In the genomic region with DNA sequence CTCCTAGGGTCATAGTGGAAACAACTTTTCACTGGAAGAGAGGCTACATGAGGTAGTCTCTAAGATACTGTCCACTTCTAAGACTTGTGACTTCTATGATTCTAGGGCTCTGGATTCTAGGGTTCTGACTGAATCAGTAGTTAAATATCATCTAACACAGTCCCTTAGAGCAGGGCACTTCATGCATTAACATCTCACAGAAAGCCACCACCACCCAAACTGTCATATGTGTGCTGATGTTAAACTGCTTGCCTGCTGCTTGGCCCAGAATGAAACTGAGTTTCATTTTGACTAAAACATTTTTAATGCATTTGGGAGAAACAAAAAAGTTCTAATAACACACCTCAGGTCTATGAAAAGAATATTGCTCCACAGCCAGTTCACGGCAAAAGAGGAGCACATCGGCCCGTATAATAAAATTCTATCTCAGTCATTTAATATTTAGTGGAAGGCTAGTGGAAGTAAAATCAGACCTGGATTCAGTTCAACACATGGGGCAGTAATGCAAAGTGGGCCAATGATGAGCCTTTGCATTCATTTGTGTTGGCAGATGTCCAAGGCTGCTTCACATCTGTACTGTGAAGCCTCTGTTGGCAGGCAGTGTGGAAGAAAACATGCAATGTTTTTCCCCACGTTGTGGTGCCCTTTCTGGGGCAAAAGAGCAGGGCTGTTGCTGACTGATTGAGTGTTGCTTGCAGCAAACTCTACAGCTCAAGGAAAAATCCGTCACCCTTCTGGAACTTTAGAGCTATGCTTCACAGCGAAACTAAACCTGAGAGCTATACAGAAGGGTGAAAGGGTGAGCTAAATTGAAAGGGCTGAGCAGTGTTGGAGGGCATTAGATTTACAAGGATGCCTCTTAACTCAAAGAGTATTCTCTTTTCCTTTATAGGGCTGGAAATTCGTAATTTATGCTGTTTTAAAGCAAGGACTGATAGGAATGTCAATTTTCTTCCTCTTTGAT, we compare ENCODE assay signal across 9 cellular contexts. TPM values are rescaled to one million over a fixed set of nuclear protein-coding genes. Genes with fewer than 3 reads are reported as not detected.
DNase-seq lines count a peak whose midpoint lies in the region; ATAC-seq, FAIRE-seq and TF ChIP-seq lines count a peak whose summit lies in the region.
"Had no signal": no experiment of that assay in that cellular context is flagged by ENCODE, and none has a peak within 500 bp of the region (broad histone marks: within the 10 kb centered on the region; RNA-seq: fewer than 3 reads in every experiment).

No MANE protein-coding gene starts in this region.

- SMC1A ChIA-PET in GM12878 (lab: Charles Lee; ENCODE audit: uncharacterized antibody, unreplicated experiment): interaction anchor here (0.7 to 1.3 kb wide), 4 partner anchors 10 to 56 kb away, joined by 3 to 4 read pairs (median 4); no protein-coding TSS in a partner anchor

- CTCF ChIA-PET in GM12878 (lab: Yijun Ruan, JAX): interaction anchor here (1.3 kb wide), 1 partner anchor 24 kb away, joined by 3 read pairs; no protein-coding TSS in a partner anchor

- H3K4me3 ChIP-seq in GM12878 (no peak overlapping the region), kidney (ENCODE audit: low read length in 2 of 2) (no peak overlapping the region)
- H3K4me3 ChIP-seq: SJSA1 had no signal

- no peaks in the 10 kb centered on the region for H3K36me3 ChIP-seq in GM12878 (ENCODE audit: control insufficient read depth in 2 of 2, insufficient read depth in 2 of 2, low read length in 1 of 2)
- H3K36me3 ChIP-seq in kidney (ENCODE audit: control insufficient read depth in 1 of 2, insufficient read depth in 2 of 2, low read length in 2 of 2): no peaks in the 10 kb centered on the region
- H3K36me3 ChIP-seq: SJSA1 had no signal

- FAIRE-seq in GM12878 (lab: Jason Lieb, UNC): peak; percentile 64
- no peak for FAIRE-seq in kidney (lab: Jason Lieb, UNC)

- BruUV-seq in GM12878 (replicated peaks; lab: Mats Ljungman, UMichigan): no TSS peak

- in situ Hi-C loops in GM12878 (cut with MboI): no loop called here

- peak overlapping the region; percentile 67 for H2AFZ ChIP-seq in GM12878 (ENCODE audit: control insufficient read depth, low read depth, low read length)

- peak overlapping the region; percentile 72 for H3K4me2 ChIP-seq in GM12878 (ENCODE audit: control insufficient read depth, insufficient read depth)

- TF ChIP-seq CTCF in GM12878 (IDR thresholded peaks at IDR 0.05 in 2 of 3, conservative IDR thresholded peaks at IDR 0.05 in 1 of 3; ENCODE audit: control insufficient read depth in 2 of 3, extremely low read depth in 1 of 3, insufficient read depth in 1 of 3, low read depth in 3 of 3, low read length in 3 of 3) (no peak), kidney (IDR thresholded peaks at IDR 0.05; ENCODE audit: borderline replicate concordance, extremely low read depth, insufficient read depth) (no peak)

- no peak for TF ChIP-seq POLR2A in GM12878 (IDR thresholded peaks at IDR 0.05; ENCODE audit: low read depth, low read length)

- H3K27ac ChIP-seq in GM12878 (ENCODE audit: control insufficient read depth, insufficient read depth) (no peak overlapping the region), kidney (ENCODE audit: low read depth in 2 of 2, low read length in 2 of 2) (no peak overlapping the region)
- H3K27ac ChIP-seq: SJSA1 had no signal

- no peaks in the 10 kb centered on the region for H4K20me1 ChIP-seq in GM12878 (ENCODE audit: control insufficient read depth, insufficient read depth)

- no peak for TF ChIP-seq EP300 in GM12878 (IDR thresholded peaks at IDR 0.05; ENCODE audit: borderline replicate concordance in 1 of 2, control insufficient read depth in 1 of 2, low read depth in 2 of 2, low read length in 2 of 2)

- no peak for TF ChIP-seq RAD21 in GM12878 (IDR thresholded peaks at IDR 0.05; ENCODE audit: insufficient read depth, low read depth, low read length)

- H3K27me3 ChIP-seq in GM12878 (replicated peaks in 1 of 2; ENCODE audit: control insufficient read depth in 2 of 2, insufficient read depth in 2 of 2, low read length in 1 of 2): no peaks in the 10 kb centered on the region
- H3K27me3 ChIP-seq: SJSA1 had no signal

- RAD21 ChIA-PET in GM12878 (lab: Charles Lee; ENCODE audit: unreplicated experiment): interaction anchor here (1.5 kb wide), 1 partner anchor 30 kb away, joined by 5 read pairs; no protein-coding TSS in a partner anchor

- WGBS in GM12878 (ENCODE audit: insufficient coverage, insufficient replicate concordance, low lambda C conversion rate, missing lambda C conversion rate): 32% methylated on average over 7 of the region's 7 CpGs

- H3K9me3 ChIP-seq in GM12878 (replicated peaks; ENCODE audit: control insufficient read depth, insufficient read depth, low read length) (no peaks in the 10 kb centered on the region), kidney (ENCODE audit: control insufficient read depth in 1 of 2, low read length in 2 of 2) (no peaks in the 10 kb centered on the region)

- ATAC-seq in GM12878 (peak; percentile 91), GM21619 (IDR thresholded peaks at IDR 0.05; ENCODE audit: unreplicated experiment) (no peak), left colon (no peak)

- no peak overlapping the region for H3K9ac ChIP-seq in GM12878 (ENCODE audit: control insufficient read depth, insufficient read depth, low read length)
- no peak overlapping the region for H3K9ac ChIP-seq in kidney (ENCODE audit: low read length in 2 of 2)

- POLR2A ChIA-PET in GM12878 (lab: Charles Lee): interaction anchor here (0.6 kb wide), 1 partner anchor 257 kb away, joined by 5 read pairs; no protein-coding TSS in a partner anchor

- H3K4me1 ChIP-seq in GM12878 (ENCODE audit: control insufficient read depth, insufficient read depth, low read length): peaks cover 11% of the 10 kb centered on the region
- H3K4me1 ChIP-seq in kidney (ENCODE audit: control insufficient read depth in 1 of 2, insufficient read depth in 1 of 2, low read depth in 1 of 2, low read length in 2 of 2): no peaks in the 10 kb centered on the region
- H3K4me1 ChIP-seq: SJSA1 had no signal

- peak; percentile 34 for DNase-seq in NCI-H1436 (lab: John Stamatoyannopoulos, UW)
- no peak for DNase-seq in NCI-H1436 treated with DMSO at 0.1 percent for 48 hours (lab: John Stamatoyannopoulos, UW)
- DNase-seq in NCI-H1105 (lab: John Stamatoyannopoulos, UW): peak; percentile 85
- DNase-seq in GM12878 (ENCODE audit: low read depth, low spot score): peak; percentile 40
- DNase-seq in posterior cingulate gyrus: peak in 8 of 10 donors; percentile 16 to 91 (median 64)
- no peak for DNase-seq in kidney
- DNase-seq in left colon: no peak

- no peaks in the 10 kb centered on the region for H3K79me2 ChIP-seq in GM12878 (ENCODE audit: control insufficient read depth, insufficient read depth, low read length)

- intact Hi-C loops in GM12878 (cut with micrococcal nuclease; ENCODE audit: unreplicated experiment) (no loop called here), posterior cingulate gyrus (cut with DNase I) (no loop called here), kidney (cut with DNase I) (no loop called here), left colon (cut with DNase I, micrococcal nuclease) (no loop called here)

TF ChIP-seq in GM12878, 131 proteins besides CTCF, POLR2A, EP300 and RAD21:
- 0 out of 2 replicates have a peak, but pooled peaks have one; percentile 21 for TF ChIP-seq EED (IDR thresholded peaks at IDR 0.05; ENCODE audit: low read depth)
- 0 out of 2 replicates have a peak, but pooled peaks have one; percentile 6 for TF ChIP-seq JUND (IDR thresholded peaks at IDR 0.05; ENCODE audit: low read depth, low read length)
- no peak for TF ChIP-seq SPI1 (IDR thresholded peaks at IDR 0.05; ENCODE audit: borderline replicate concordance, insufficient read depth, low read depth, low read length)
- no peak for TF ChIP-seq PAX8 (IDR thresholded peaks at IDR 0.05)
- peak; percentile 74 for TF ChIP-seq JUNB (IDR thresholded peaks at IDR 0.05)
- 0 out of 4 replicates have a peak, but pooled peaks have one; percentile 23 to 36 for TF ChIP-seq IKZF2 (IDR thresholded peaks at IDR 0.05)
TF ChIP-seq in GM12878: peak in this region for 4.

RNA-seq across cellular contexts. Expression of a gene that starts 33.5 kb away (rescaled TPM):
- 1,234 and 1,253 TPM in 2 replicates for total RNA-seq in GM12878 (2013; cell fraction: nucleolus; rRNA removed)
- 23.8 and 26.8 TPM in 2 replicates for total RNA-seq in GM12878 (2014; rRNA removed)
- 25.6 and 29.7 TPM in 2 replicates for total RNA-seq in GM12878 (2014; rRNA removed; fragmentation: Illumina TruSeq; extraction: Trizol)
- total RNA-seq in GM12878 (2021): 51.6 and 55.6 TPM in 2 replicates
- 13.7 TPM for polyA plus RNA-seq in GM12878 (2011; ENCODE audit: low read depth)
- polyA plus RNA-seq in GM12878 (2011; rRNA removed): 32.5 and 37.5 TPM in 2 replicates
- 19.9 and 27.3 TPM in 2 replicates for polyA plus RNA-seq in GM12878 (2011; cell fraction: cytosol; rRNA removed)
- polyA plus RNA-seq in GM12878 (2011; cell fraction: nucleus; rRNA removed): 211 and 223 TPM in 2 replicates
- polyA plus RNA-seq in GM12878 (2012): 22.5 and 23.0 TPM in 2 replicates
- 23.4 and 28.1 TPM in 2 replicates for polyA plus RNA-seq in GM12878 (2014; fragmentation: Illumina TruSeq; extraction: Trizol)
- 1 to 10 TPM; 6.4 to 6.8 TPM for polyA plus RNA-seq in GM12878 (2014; fragmentation: Nextera tagmentation; extraction: Ambion mirVana)
- polyA plus RNA-seq in GM12878 (2014; rRNA removed): 19.4 and 30.3 TPM in 2 replicates
- 10 to 100 TPM; 15.0 to 16.2 TPM for polyA plus RNA-seq in GM12878 (2016; fragmentation: Nextera tagmentation; extraction: Ambion mirVana)
- polyA minus RNA-seq in GM12878 (2011; rRNA and poly(A)+ RNA removed): 203 and 249 TPM in 2 replicates
- 41.4 and 49.9 TPM in 2 replicates for polyA minus RNA-seq in GM12878 (2011; cell fraction: cytosol; rRNA and poly(A)+ RNA removed)
- polyA minus RNA-seq in GM12878 (2011; cell fraction: nucleus; rRNA and poly(A)+ RNA removed): 479 and 749 TPM in 2 replicates
- 33.8 TPM for total RNA-seq in kidney
- polyA plus RNA-seq in kidney (ENCODE audit: insufficient read depth, low read depth, low replicate concordance): 5.2 TPM
- total RNA-seq in left colon: 10 to 100 TPM; 43.3 to 44.2 TPM
- total RNA-seq: SJSA1 had no signal

Comparison
In these comparisons a context has a peak if more than half of its experiments do, and no peak if none do; other contexts are left out.
1. DNase-seq: peak in NCI-H1436 (single experiment), NCI-H1105 (single experiment), GM12878 (single experiment) and posterior cingulate gyrus (8 of 10); none in NCI-H1436 treated with DMSO at 0.1 percent for 48 hours (single experiment), kidney (single experiment) and left colon (0 of 2).